In genomic region chr2:21011453-21011852, GRCh38 we compare ENCODE assay signal across 1 cellular context.
A peak's percentile ranks its signal among the peaks of the same experiment; 100 is the strongest.
TF ChIP-seq lines count a peak whose summit lies in the region.

No MANE protein-coding gene starts in this region.

TF ChIP-seq in HepG2, 621 proteins besides CTCF, POLR2A, EP300 and RAD21:
- no peak for TF ChIP-seq GPN1 (CRISPR knock-in tag; IDR thresholded peaks at IDR 0.05; ENCODE audit: borderline replicate concordance)
- 0 out of 2 replicates have a peak, but pooled peaks have one; percentile 36 for TF ChIP-seq SAFB2 (CRISPR knock-in tag; IDR thresholded peaks at IDR 0.05; ENCODE audit: borderline replicate concordance, low read depth)
- 0 out of 2 replicates have a peak, but pooled peaks have one; percentile 19 for TF ChIP-seq HOXA9 (CRISPR knock-in tag; IDR thresholded peaks at IDR 0.05; ENCODE audit: borderline replicate concordance)
- TF ChIP-seq RBM22 (optimal IDR thresholded peaks at IDR 0.05; ENCODE audit: low read length), result peak; percentile 63
- TF ChIP-seq ARID2 (CRISPR knock-in tag; IDR thresholded peaks at IDR 0.05; ENCODE audit: borderline replicate concordance), result 0 out of 2 replicates have a peak, but pooled peaks have one; percentile 18
- TF ChIP-seq ZSCAN21 (CRISPR knock-in tag; IDR thresholded peaks at IDR 0.05; ENCODE audit: borderline replicate concordance), result 0 out of 2 replicates have a peak, but pooled peaks have one; percentile 7
- peak; percentile 7 for TF ChIP-seq POLR2G (IDR thresholded peaks at IDR 0.05; ENCODE audit: low read depth, low read length)
- 0 out of 2 replicates have a peak, but pooled peaks have one; percentile 51 for TF ChIP-seq PRDM4 (CRISPR knock-in tag; IDR thresholded peaks at IDR 0.05; ENCODE audit: borderline replicate concordance)
- peak; percentile 93; the same call in 1 of the 2 replicates for TF ChIP-seq ZC3H13 (CRISPR knock-in tag; IDR thresholded peaks at IDR 0.05)
- no peak for TF ChIP-seq ZNF383 (CRISPR knock-in tag; IDR thresholded peaks at IDR 0.05; ENCODE audit: borderline replicate concordance)
- TF ChIP-seq ZSCAN31 (CRISPR knock-in tag; IDR thresholded peaks at IDR 0.05; ENCODE audit: low read depth), result 0 out of 2 replicates have a peak, but pooled peaks have one; percentile 7
- TF ChIP-seq ZBTB2 (CRISPR knock-in tag; IDR thresholded peaks at IDR 0.05; ENCODE audit: low read depth), result 0 out of 2 replicates have a peak, but pooled peaks have one; percentile 10
- 0 out of 2 replicates have a peak, but pooled peaks have one; percentile 9 for TF ChIP-seq ZNF562 (CRISPR knock-in tag; IDR thresholded peaks at IDR 0.05; ENCODE audit: borderline replicate concordance)
- 0 out of 2 replicates have a peak, but pooled peaks have one; percentile 9 for TF ChIP-seq HDAC2 (CRISPR knock-in tag; IDR thresholded peaks at IDR 0.05)
- 0 out of 2 replicates have a peak, but pooled peaks have one; percentile 9 for TF ChIP-seq GFI1 (CRISPR knock-in tag; IDR thresholded peaks at IDR 0.05; ENCODE audit: borderline replicate concordance)
- TF ChIP-seq TMF1 (CRISPR knock-in tag; IDR thresholded peaks at IDR 0.05; ENCODE audit: low read depth), result 0 out of 2 replicates have a peak, but pooled peaks have one; percentile 0
- 0 out of 2 replicates have a peak, but pooled peaks have one; percentile 17 for TF ChIP-seq THAP11 (CRISPR knock-in tag; IDR thresholded peaks at IDR 0.05)
- peak; percentile 42; the same call in 1 of the 2 replicates for TF ChIP-seq RBFOX2 (IDR thresholded peaks at IDR 0.05; ENCODE audit: low read depth, low read length)
- TF ChIP-seq ZNF274 (CRISPR knock-in tag; IDR thresholded peaks at IDR 0.05), result no peak
- no peak for TF ChIP-seq CERS6 (CRISPR knock-in tag; IDR thresholded peaks at IDR 0.05)
- TF ChIP-seq SMYD3 (CRISPR knock-in tag; IDR thresholded peaks at IDR 0.05), result peak; percentile 73; the same call in 1 of the 2 replicates
